In genomic region chr18:59493019-59493418, GRCh38 we compare ENCODE assay signal across 20 cellular contexts.
A peak's percentile ranks its signal among the peaks of the same experiment; 100 is the strongest.
DNase-seq lines count a peak whose midpoint lies in the region; ATAC-seq, FAIRE-seq and TF ChIP-seq lines count a peak whose summit lies in the region.
"Had no signal": no experiment of that assay in that cellular context is flagged by ENCODE, and none has a peak within 500 bp of the region (broad histone marks: within the 10 kb centered on the region; RNA-seq: fewer than 3 reads in every experiment).

No MANE protein-coding gene starts in this region.

- WGBS in K562 (ENCODE audit: insufficient coverage, low coverage, missing lambda C conversion rate), result 0% methylated on average over 2 of the region's 2 CpGs

- H3K9me3 ChIP-seq in K562 (replicated peaks; ENCODE audit: control insufficient read depth, insufficient read depth, low read depth, low read length), result no peaks in the 10 kb centered on the region
- H3K9me3 ChIP-seq: BLaER1 had no signal

- H4K20me1 ChIP-seq in K562 (replicated peaks; ENCODE audit: control insufficient read depth, insufficient read depth, low read length), result no peaks in the 10 kb centered on the region
- H4K20me1 ChIP-seq: BLaER1 had no signal

- H3K4me3 Mint-ChIP-seq in nephron progenitor cell, result peak overlapping the region; percentile 28
- H3K4me3 Mint-ChIP-seq: CD8-positive, alpha-beta T cell; H9; IgD-negative memory B cell had no signal

- no peak for TF ChIP-seq EP300 in K562 (IDR thresholded peaks at IDR 0.05; ENCODE audit: low read length)

- TF ChIP-seq POLR2A in K562 (conservative IDR thresholded peaks at IDR 0.05), result no peak

- intact Hi-C loops in K562 (cut with micrococcal nuclease), result no loop called here

- POLR2A ChIA-PET in K562 (lab: Yijun Ruan, JAX), result no interaction called here

- H3K27me3 Mint-ChIP-seq in nephron progenitor cell (ENCODE audit: low read depth, poor library complexity), result peaks cover 11% of the 10 kb centered on the region

- TF ChIP-seq CTCF in K562 (IDR thresholded peaks at IDR 0.05 in 2 of 3, conservative IDR thresholded peaks at IDR 0.05 in 1 of 3; ENCODE audit: insufficient read depth in 2 of 3, low read depth in 1 of 3, low read length in 3 of 3) (no peak), nephron progenitor cell (IDR thresholded peaks at IDR 0.05) (no peak)

- H3K79me2 ChIP-seq in K562 (ENCODE audit: control insufficient read depth, insufficient read depth, low read length), result no peaks in the 10 kb centered on the region

- ATAC-seq in K562, result no peak
- ATAC-seq: CD8-positive, alpha-beta T cell; GM12878 had no signal

- H3K27me3 ChIP-seq in K562 (ENCODE audit: control insufficient read depth in 2 of 2, insufficient read depth in 2 of 2, low read length in 2 of 2), result peaks cover 0 to 5% of the 10 kb centered on the region in 2 experiments; a peak in 1 of 5 replicates
- H3K27me3 ChIP-seq: BLaER1 had no signal

- H3K4me1 ChIP-seq in K562 (replicated peaks in 1 of 2; ENCODE audit: control insufficient read depth in 2 of 2, insufficient read depth in 2 of 2, low read length in 2 of 2), result no peaks in the 10 kb centered on the region

- H3K9me3 Mint-ChIP-seq in nephron progenitor cell, result peaks cover 49% of the 10 kb centered on the region
- H3K9me3 Mint-ChIP-seq: CD8-positive, alpha-beta T cell had no signal

- H3K9me1 ChIP-seq in K562 (ENCODE audit: control insufficient read depth, insufficient read depth, low read length), result no peaks in the 10 kb centered on the region

- in situ Hi-C loops in K562 (cut with MboI), result no loop called here

- H3K36me3 ChIP-seq in K562 (ENCODE audit: control insufficient read depth, insufficient read depth, low read length), result no peaks in the 10 kb centered on the region
- H3K36me3 ChIP-seq: BLaER1 had no signal

- no peak overlapping the region for H2AFZ ChIP-seq in K562 (ENCODE audit: low read depth, low read length)

- peaks cover 29% of the 10 kb centered on the region for H3K4me1 Mint-ChIP-seq in nephron progenitor cell
- H3K4me1 Mint-ChIP-seq: H9 had no signal

- peak; percentile 1 for DNase-seq in NOMO-1 treated with DMSO at 0.1 percent for 48 hours (lab: John Stamatoyannopoulos, UW; ENCODE audit: unreplicated experiment)
- DNase-seq in NOMO-1 treated with dmso at 0.1 percent for 144 hours (lab: John Stamatoyannopoulos, UW; ENCODE audit: unreplicated experiment), result no peak
- no peak for DNase-seq in K562 (ENCODE audit: extremely low read depth in 1 of 4, low spot score in 3 of 4)
- no peak for DNase-seq in nephron progenitor cell
- DNase-seq in activated CD4-positive, alpha-beta T cell treated with anti-CD3 and anti-CD28 coated beads for 1 hour, result no peak
- DNase-seq in C1 segment of cervical spinal cord (lab: John Stamatoyannopoulos, UW), result no peak
- no peak for DNase-seq in foreskin melanocyte
- DNase-seq: 8988T; Calu3; CD8-positive, alpha-beta T cell; DND-41; EL; H9 had no signal

- no peak for FAIRE-seq in K562 (lab: Jason Lieb, UNC)
- FAIRE-seq: GM12878, GM19239, H1, HTR-8/SVneo had no signal

- no peak overlapping the region for H3K27ac ChIP-seq in K562 (ENCODE audit: extremely low read depth, low read depth, low read length)
- H3K27ac ChIP-seq: BLaER1, HL-60 had no signal

- H3K9ac ChIP-seq in K562 (ENCODE audit: insufficient read depth in 1 of 2, low read depth in 2 of 2, low read length in 2 of 2), result no peak overlapping the region
- H3K9ac ChIP-seq: BLaER1 had no signal

- no TSS peak for BruUV-seq in K562 (replicated peaks; lab: Mats Ljungman, UMichigan)

- CTCF ChIA-PET in K562 (lab: Yijun Ruan, JAX; ENCODE audit: low intra/inter-chr PET ratio), result no interaction called here

- H3K36me3 Mint-ChIP-seq in nephron progenitor cell (ENCODE audit: low read depth), result peaks cover 18% of the 10 kb centered on the region
- H3K36me3 Mint-ChIP-seq: CD8-positive, alpha-beta T cell had no signal

- TF ChIP-seq RAD21 in K562 (CRISPR knock-in tag; conservative IDR thresholded peaks at IDR 0.05 in 1 of 2, IDR thresholded peaks at IDR 0.05 in 1 of 2), result no peak

- H3K27ac Mint-ChIP-seq in nephron progenitor cell, result peak overlapping the region; percentile 91
- H3K27ac Mint-ChIP-seq: CD8-positive, alpha-beta T cell; H9; IgD-negative memory B cell had no signal

- H3K4me2 ChIP-seq in K562 (ENCODE audit: insufficient read depth, low read length), result no peak overlapping the region
- H3K4me2 ChIP-seq: BLaER1 had no signal

- H3K4me3 ChIP-seq in K562, result no peak overlapping the region
- H3K4me3 ChIP-seq: BLaER1, GM12878 had no signal

TF ChIP-seq in K562, 482 proteins besides CTCF, POLR2A, EP300 and RAD21:
- TF ChIP-seq, protein P1, sequence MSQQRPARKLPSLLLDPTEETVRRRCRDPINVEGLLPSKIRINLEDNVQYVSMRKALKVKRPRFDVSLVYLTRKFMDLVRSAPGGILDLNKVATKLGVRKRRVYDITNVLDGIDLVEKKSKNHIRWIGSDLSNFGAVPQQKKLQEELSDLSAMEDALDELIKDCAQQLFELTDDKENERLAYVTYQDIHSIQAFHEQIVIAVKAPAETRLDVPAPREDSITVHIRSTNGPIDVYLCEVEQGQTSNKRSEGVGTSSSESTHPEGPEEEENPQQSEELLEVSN (IDR thresholded peaks at IDR 0.05; ENCODE audit: borderline replicate concordance in 1 of 2, extremely low read depth in 1 of 2, insufficient read depth in 1 of 2, insufficient read length in 1 of 2, low read depth in 1 of 2, low read length in 1 of 2, poor library complexity in 1 of 2, severe bottlenecking in 1 of 2), result no peak
- TF ChIP-seq, protein P2, sequence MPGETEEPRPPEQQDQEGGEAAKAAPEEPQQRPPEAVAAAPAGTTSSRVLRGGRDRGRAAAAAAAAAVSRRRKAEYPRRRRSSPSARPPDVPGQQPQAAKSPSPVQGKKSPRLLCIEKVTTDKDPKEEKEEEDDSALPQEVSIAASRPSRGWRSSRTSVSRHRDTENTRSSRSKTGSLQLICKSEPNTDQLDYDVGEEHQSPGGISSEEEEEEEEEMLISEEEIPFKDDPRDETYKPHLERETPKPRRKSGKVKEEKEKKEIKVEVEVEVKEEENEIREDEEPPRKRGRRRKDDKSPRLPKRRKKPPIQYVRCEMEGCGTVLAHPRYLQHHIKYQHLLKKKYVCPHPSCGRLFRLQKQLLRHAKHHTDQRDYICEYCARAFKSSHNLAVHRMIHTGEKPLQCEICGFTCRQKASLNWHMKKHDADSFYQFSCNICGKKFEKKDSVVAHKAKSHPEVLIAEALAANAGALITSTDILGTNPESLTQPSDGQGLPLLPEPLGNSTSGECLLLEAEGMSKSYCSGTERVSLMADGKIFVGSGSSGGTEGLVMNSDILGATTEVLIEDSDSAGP (CRISPR knock-in tag; IDR thresholded peaks at IDR 0.05), result no peak
- no peak for TF ChIP-seq GTF2A2 (tag; IDR thresholded peaks at IDR 0.05)
- peak; percentile 50 for TF ChIP-seq MEIS2 (IDR thresholded peaks at IDR 0.05; ENCODE audit: partially characterized antibody)
- TF ChIP-seq, protein P3, sequence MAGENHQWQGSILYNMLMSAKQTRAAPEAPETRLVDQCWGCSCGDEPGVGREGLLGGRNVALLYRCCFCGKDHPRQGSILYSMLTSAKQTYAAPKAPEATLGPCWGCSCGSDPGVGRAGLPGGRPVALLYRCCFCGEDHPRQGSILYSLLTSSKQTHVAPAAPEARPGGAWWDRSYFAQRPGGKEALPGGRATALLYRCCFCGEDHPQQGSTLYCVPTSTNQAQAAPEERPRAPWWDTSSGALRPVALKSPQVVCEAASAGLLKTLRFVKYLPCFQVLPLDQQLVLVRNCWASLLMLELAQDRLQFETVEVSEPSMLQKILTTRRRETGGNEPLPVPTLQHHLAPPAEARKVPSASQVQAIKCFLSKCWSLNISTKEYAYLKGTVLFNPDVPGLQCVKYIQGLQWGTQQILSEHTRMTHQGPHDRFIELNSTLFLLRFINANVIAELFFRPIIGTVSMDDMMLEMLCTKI (IDR thresholded peaks at IDR 0.05; ENCODE audit: partially characterized antibody), result no peak
- TF ChIP-seq, protein P4, sequence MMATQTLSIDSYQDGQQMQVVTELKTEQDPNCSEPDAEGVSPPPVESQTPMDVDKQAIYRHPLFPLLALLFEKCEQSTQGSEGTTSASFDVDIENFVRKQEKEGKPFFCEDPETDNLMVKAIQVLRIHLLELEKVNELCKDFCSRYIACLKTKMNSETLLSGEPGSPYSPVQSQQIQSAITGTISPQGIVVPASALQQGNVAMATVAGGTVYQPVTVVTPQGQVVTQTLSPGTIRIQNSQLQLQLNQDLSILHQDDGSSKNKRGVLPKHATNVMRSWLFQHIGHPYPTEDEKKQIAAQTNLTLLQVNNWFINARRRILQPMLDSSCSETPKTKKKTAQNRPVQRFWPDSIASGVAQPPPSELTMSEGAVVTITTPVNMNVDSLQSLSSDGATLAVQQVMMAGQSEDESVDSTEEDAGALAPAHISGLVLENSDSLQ (IDR thresholded peaks at IDR 0.05), result peak; percentile 59; the same call in 1 of the 2 replicates
- TF ChIP-seq ZC3H8 (IDR thresholded peaks at IDR 0.05), result no peak
- 0 out of 2 replicates have a peak, but pooled peaks have one; percentile 5 for TF ChIP-seq SPI1 (IDR thresholded peaks at IDR 0.05; ENCODE audit: borderline replicate concordance, low read depth, low read length)
